ENCODE assay signal across 8 cellular contexts in the genomic region with DNA sequence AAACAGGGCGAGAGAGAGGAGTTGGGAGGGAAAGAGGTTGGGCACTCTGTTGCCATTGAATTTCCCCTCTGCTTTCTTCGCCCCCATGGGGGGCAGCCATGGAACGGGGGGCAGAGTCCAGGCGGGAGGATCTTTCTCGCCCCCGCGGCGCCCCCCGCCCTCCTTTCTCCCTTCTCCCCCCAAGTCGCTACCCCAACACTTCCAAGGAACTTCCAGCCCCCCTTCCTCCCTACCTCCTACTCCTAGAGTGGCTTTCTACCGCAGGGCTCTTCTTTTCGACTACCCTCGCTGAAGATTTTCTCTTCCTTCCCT. TPM values are rescaled to one million over a fixed set of nuclear protein-coding genes. Genes with fewer than 3 reads are reported as not detected.
DNase-seq lines count a peak whose midpoint lies in the region; ATAC-seq, FAIRE-seq and TF ChIP-seq lines count a peak whose summit lies in the region.

No MANE protein-coding gene starts in this region.

- FAIRE-seq in bronchial epithelial cell (lab: Jason Lieb, UNC) = no peak

- H3K4me3 Mint-ChIP-seq in HFFc6 = peak overlapping the region; percentile 93

- H3K9me3 ChIP-seq in mucosa of rectum (ENCODE audit: control insufficient read depth in 2 of 2, low read length in 2 of 2) = no peaks in the 10 kb centered on the region

- peak overlapping the region; percentile 70 for H3K4me3 ChIP-seq in bronchial epithelial cell (ENCODE audit: low read depth, low read length)
- peak overlapping the region; percentile 66 to 89 for H3K4me3 ChIP-seq in mucosa of rectum (ENCODE audit: low read length in 2 of 2)

- no peak for ATAC-seq in GM19397 (IDR thresholded peaks at IDR 0.05; ENCODE audit: unreplicated experiment)

- peaks cover 3 to 5% of the 10 kb centered on the region in 2 donors for H3K4me1 ChIP-seq in mucosa of rectum (ENCODE audit: control insufficient read depth in 2 of 2, insufficient read depth in 2 of 2, low read length in 2 of 2)

- no peaks in the 10 kb centered on the region for H3K27me3 ChIP-seq in bronchial epithelial cell (ENCODE audit: control insufficient read depth, insufficient read depth, low read length)
- H3K27me3 ChIP-seq in mucosa of rectum (ENCODE audit: control insufficient read depth in 2 of 2, insufficient read depth in 2 of 2, low read length in 2 of 2) = no peaks in the 10 kb centered on the region

- peaks cover 3% of the 10 kb centered on the region for H3K27me3 Mint-ChIP-seq in HFFc6 (ENCODE audit: insufficient read depth)

- H3K27ac ChIP-seq in 22Rv1 = peak overlapping the region; percentile 96
- peak overlapping the region; percentile 96 to 97 for H3K27ac ChIP-seq in mucosa of rectum (ENCODE audit: low read depth in 2 of 2, low read length in 2 of 2)

- no peaks in the 10 kb centered on the region for H3K9me3 Mint-ChIP-seq in HFFc6

- peak overlapping the region; percentile 98 for H3K27ac Mint-ChIP-seq in HFFc6

- peaks cover 32% of the 10 kb centered on the region for H3K4me1 Mint-ChIP-seq in HFFc6 (ENCODE audit: low read depth)

- H3K36me3 ChIP-seq in bronchial epithelial cell (ENCODE audit: control insufficient read depth, insufficient read depth, low read length) (no peaks in the 10 kb centered on the region), mucosa of rectum (ENCODE audit: control insufficient read depth in 2 of 2, insufficient read depth in 2 of 2, low read length in 2 of 2) (no peaks in the 10 kb centered on the region)

- H3K36me3 Mint-ChIP-seq in HFFc6 (ENCODE audit: low read depth) = peaks cover 6% of the 10 kb centered on the region; the same call in 1 of the 2 replicates

- TF ChIP-seq CTCF in 22Rv1 (IDR thresholded peaks at IDR 0.05) (no peak), HFFc6 (IDR thresholded peaks at IDR 0.05) (no peak), bronchial epithelial cell (IDR thresholded peaks at IDR 0.05; ENCODE audit: insufficient read depth, low read length, severe bottlenecking) (no peak)

- DNase-seq in HFFc6 (no peak), bronchial epithelial cell (ENCODE audit: low read depth) (no peak), GM03348 (ENCODE audit: low spot score) (no peak), cortex of kidney (lab: John Stamatoyannopoulos, UW) (no peak), NOMO-1 treated with dmso at 0.1 percent for 144 hours (lab: John Stamatoyannopoulos, UW; ENCODE audit: unreplicated experiment) (no peak)

- peak overlapping the region; percentile 75 to 90 for H3K9ac ChIP-seq in mucosa of rectum (ENCODE audit: low read depth in 1 of 2, low read length in 2 of 2)

RNA-seq across cellular contexts. Expression of gene STAG2, which starts 0.6 kb away (rescaled TPM):
- total RNA-seq in HFFc6 (2021; fragmentation: NEBNext Ultra II Directional; extraction: Animal tissue kit (Norgen Biotek cat#: 25700)) = 10 to 100 TPM; 38.8 to 48.6 (median 46.3) TPM
- total RNA-seq in bronchial epithelial cell = 90.8 and 95.1 TPM in 2 replicates
